ENCODE assay signal across 1 cellular context in the genomic region with DNA sequence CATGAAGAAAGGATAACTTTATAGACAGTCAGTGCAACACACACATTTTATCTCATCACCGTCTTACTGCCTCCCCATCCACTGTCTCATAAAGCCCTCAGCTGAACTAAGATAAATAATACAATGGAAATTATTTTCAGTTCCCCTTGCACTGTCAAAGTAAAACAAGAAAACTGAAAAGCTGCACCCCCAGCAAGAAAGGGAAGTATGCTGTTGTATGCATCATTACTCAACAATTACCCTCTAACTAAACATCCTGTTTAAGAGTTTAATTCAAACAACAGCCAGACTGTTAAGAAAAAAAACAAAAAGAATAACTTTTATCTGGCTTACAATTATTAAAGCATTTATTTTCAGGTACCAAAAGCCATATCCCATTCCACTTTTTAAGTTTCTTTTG.
TF ChIP-seq lines count a peak whose summit lies in the region.

No MANE protein-coding gene starts in this region.

TF ChIP-seq in HepG2, 621 proteins besides CTCF, POLR2A, EP300 and RAD21:
- TF ChIP-seq ZKSCAN5 (CRISPR knock-in tag; IDR thresholded peaks at IDR 0.05) (no peak), KDM1A (CRISPR knock-in tag; IDR thresholded peaks at IDR 0.05) (no peak), YEATS2 (CRISPR knock-in tag; IDR thresholded peaks at IDR 0.05; ENCODE audit: borderline replicate concordance) (no peak), ZFY (CRISPR knock-in tag; IDR thresholded peaks at IDR 0.05) (no peak), SP5 (CRISPR knock-in tag; IDR thresholded peaks at IDR 0.05; ENCODE audit: borderline replicate concordance, low read depth) (no peak), ZNF879 (CRISPR knock-in tag; IDR thresholded peaks at IDR 0.05) (no peak), ZNF619 (CRISPR knock-in tag; IDR thresholded peaks at IDR 0.05) (no peak), SAFB2 (CRISPR knock-in tag; IDR thresholded peaks at IDR 0.05; ENCODE audit: borderline replicate concordance, low read depth) (no peak), ZNF556 (CRISPR knock-in tag; IDR thresholded peaks at IDR 0.05; ENCODE audit: borderline replicate concordance) (no peak), AKAP8 (CRISPR knock-in tag; IDR thresholded peaks at IDR 0.05) (no peak), KAT2B (IDR thresholded peaks at IDR 0.05; ENCODE audit: borderline replicate concordance, low read depth, low read length) (no peak)
- TF ChIP-seq, protein P1, sequence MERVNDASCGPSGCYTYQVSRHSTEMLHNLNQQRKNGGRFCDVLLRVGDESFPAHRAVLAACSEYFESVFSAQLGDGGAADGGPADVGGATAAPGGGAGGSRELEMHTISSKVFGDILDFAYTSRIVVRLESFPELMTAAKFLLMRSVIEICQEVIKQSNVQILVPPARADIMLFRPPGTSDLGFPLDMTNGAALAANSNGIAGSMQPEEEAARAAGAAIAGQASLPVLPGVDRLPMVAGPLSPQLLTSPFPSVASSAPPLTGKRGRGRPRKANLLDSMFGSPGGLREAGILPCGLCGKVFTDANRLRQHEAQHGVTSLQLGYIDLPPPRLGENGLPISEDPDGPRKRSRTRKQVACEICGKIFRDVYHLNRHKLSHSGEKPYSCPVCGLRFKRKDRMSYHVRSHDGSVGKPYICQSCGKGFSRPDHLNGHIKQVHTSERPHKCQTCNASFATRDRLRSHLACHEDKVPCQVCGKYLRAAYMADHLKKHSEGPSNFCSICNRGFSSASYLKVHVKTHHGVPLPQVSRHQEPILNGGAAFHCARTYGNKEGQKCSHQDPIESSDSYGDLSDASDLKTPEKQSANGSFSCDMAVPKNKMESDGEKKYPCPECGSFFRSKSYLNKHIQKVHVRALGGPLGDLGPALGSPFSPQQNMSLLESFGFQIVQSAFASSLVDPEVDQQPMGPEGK (CRISPR knock-in tag; IDR thresholded peaks at IDR 0.05) = no peak
- TF ChIP-seq, protein P2, sequence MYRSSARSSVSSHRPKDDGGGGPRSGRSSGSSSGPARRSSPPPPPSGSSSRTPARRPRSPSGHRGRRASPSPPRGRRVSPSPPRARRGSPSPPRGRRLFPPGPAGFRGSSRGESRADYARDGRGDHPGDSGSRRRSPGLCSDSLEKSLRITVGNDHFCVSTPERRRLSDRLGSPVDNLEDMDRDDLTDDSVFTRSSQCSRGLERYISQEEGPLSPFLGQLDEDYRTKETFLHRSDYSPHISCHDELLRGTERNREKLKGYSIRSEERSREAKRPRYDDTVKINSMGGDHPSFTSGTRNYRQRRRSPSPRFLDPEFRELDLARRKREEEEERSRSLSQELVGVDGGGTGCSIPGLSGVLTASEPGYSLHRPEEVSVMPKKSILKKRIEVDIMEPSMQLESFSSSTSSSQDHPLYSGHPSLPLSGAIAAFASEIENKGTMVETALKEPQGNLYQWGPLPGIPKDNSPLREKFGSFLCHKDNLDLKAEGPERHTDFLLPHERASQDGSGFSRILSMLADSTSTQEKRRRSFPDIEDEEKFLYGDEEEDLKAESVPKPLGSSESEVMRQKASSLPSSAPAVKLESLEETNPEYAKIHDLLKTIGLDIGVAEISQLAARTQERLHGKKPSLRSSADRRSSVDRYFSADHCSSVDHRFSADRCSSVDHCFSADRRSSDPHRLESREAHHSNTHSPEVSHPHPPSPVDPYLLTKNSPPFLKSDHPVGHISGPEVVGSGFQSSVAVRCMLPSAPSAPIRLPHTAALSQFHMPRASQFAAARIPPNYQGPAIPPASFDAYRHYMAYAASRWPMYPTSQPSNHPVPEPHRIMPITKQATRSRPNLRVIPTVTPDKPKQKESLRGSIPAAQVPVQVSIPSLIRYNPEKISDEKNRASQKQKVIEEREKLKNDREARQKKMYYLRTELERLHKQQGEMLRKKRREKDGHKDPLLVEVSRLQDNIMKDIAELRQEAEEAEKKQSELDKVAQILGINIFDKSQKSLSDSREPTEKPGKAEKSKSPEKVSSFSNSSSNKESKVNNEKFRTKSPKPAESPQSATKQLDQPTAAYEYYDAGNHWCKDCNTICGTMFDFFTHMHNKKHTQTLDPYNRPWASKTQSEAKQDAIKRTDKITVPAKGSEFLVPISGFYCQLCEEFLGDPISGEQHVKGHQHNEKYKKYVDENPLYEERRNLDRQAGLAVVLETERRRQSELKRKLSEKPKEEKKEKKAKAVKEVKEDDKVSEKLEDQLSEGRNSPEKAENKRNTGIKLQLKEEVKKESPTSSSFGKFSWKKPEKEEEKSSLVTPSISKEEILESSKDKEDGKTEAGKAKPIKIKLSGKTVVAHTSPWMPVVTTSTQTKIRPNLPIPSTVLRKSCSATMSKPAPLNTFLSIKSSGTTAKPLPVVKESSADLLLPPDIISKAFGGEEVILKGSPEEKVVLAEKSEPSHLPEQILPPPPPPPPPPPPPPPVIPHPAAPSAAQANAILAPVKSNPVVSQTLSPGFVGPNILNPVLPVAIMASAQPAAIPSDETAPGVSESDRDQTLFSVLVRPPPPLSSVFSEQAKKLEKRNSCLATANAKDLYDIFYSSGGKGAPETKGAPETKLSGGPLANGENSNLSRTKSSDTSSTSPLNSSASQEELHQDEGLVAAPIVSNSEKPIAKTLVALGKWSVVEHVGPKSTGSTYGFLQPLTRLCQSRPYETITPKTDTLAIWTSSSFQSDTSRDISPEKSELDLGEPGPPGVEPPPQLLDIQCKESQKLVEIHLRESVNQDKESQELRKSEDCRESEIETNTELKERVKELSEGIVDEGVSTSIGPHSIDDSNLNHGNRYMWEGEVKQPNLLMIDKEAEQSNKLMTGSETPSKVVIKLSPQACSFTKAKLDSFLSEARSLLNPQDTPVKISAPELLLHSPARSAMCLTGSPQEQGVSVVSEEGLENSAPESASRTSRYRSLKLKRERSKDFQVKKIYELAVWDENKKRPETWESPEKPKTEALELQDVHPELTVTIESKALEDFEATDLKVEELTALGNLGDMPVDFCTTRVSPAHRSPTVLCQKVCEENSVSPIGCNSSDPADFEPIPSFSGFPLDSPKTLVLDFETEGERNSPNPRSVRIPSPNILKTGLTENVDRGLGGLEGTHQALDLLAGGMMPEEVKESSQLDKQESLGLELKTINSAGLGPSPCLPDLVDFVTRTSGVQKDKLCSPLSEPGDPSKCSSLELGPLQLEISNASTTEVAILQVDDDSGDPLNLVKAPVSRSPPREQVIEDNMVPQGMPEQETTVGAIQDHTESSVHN (CRISPR knock-in tag; IDR thresholded peaks at IDR 0.05) = no peak
- TF ChIP-seq, protein P3, sequence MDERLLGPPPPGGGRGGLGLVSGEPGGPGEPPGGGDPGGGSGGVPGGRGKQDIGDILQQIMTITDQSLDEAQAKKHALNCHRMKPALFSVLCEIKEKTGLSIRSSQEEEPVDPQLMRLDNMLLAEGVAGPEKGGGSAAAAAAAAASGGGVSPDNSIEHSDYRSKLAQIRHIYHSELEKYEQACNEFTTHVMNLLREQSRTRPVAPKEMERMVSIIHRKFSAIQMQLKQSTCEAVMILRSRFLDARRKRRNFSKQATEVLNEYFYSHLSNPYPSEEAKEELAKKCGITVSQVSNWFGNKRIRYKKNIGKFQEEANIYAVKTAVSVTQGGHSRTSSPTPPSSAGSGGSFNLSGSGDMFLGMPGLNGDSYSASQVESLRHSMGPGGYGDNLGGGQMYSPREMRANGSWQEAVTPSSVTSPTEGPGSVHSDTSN (CRISPR knock-in tag; IDR thresholded peaks at IDR 0.05) = no peak
- TF ChIP-seq, protein P4, sequence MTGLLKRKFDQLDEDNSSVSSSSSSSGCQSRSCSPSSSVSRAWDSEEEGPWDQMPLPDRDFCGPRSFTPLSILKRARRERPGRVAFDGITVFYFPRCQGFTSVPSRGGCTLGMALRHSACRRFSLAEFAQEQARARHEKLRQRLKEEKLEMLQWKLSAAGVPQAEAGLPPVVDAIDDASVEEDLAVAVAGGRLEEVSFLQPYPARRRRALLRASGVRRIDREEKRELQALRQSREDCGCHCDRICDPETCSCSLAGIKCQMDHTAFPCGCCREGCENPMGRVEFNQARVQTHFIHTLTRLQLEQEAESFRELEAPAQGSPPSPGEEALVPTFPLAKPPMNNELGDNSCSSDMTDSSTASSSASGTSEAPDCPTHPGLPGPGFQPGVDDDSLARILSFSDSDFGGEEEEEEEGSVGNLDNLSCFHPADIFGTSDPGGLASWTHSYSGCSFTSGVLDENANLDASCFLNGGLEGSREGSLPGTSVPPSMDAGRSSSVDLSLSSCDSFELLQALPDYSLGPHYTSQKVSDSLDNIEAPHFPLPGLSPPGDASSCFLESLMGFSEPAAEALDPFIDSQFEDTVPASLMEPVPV (CRISPR knock-in tag; IDR thresholded peaks at IDR 0.05) = no peak
- TF ChIP-seq, protein P5, sequence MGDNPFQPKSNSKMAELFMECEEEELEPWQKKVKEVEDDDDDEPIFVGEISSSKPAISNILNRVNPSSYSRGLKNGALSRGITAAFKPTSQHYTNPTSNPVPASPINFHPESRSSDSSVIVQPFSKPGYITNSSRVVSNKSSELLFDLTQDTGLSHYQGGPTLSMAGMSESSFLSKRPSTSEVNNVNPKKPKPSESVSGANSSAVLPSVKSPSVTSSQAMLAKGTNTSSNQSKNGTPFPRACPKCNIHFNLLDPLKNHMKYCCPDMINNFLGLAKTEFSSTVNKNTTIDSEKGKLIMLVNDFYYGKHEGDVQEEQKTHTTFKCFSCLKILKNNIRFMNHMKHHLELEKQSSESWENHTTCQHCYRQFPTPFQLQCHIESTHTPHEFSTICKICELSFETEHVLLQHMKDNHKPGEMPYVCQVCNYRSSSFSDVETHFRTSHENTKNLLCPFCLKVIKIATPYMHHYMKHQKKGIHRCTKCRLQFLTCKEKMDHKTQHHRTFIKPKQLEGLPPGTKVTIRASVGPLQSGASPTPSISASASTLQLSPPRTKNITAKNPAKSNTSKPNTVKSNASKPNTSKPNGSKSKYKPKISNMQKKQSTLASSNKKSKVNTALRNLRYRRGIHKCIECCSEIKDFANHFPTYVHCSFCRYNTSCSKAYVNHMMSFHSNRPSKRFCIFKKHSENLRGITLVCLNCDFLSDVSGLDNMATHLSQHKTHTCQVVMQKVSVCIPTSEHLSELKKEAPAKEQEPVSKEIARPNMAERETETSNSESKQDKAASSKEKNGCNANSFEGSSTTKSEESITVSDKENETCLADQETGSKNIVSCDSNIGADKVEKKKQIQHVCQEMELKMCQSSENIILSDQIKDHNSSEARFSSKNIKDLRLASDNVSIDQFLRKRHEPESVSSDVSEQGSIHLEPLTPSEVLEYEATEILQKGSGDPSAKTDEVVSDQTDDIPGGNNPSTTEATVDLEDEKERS (CRISPR knock-in tag; IDR thresholded peaks at IDR 0.05) = no peak
